10 cellular contexts compared by ENCODE assay signal in genomic region chr5:111074244-111074643, GRCh38. TPM values are rescaled to one million over a fixed set of nuclear protein-coding genes. Genes with fewer than 3 reads are reported as not detected.
DNase-seq lines count a peak whose midpoint lies in the region; ATAC-seq and TF ChIP-seq lines count a peak whose summit lies in the region.
"Had no signal": no experiment of that assay in that cellular context is flagged by ENCODE, and none has a peak within 500 bp of the region (broad histone marks: within the 10 kb centered on the region; RNA-seq: fewer than 3 reads in every experiment).

No MANE protein-coding gene starts in this region.

- no peaks in the 10 kb centered on the region for H3K36me3 Mint-ChIP-seq in chondrocyte (ENCODE audit: low read depth)
- H3K36me3 Mint-ChIP-seq in naive thymus-derived CD8-positive, alpha-beta T cell = peaks cover 0 to 1% (median 0%) of the 10 kb centered on the region in 3 donors

- no peaks in the 10 kb centered on the region for H4K20me1 ChIP-seq in BLaER1

- no peaks in the 10 kb centered on the region for H3K27me3 ChIP-seq in BLaER1
- H3K27me3 ChIP-seq: tibial artery had no signal

- no peaks in the 10 kb centered on the region for H3K9me3 Mint-ChIP-seq in chondrocyte (ENCODE audit: low read depth)
- H3K9me3 Mint-ChIP-seq in naive thymus-derived CD8-positive, alpha-beta T cell = no peaks in the 10 kb centered on the region

- TF ChIP-seq CTCF in chondrocyte (IDR thresholded peaks at IDR 0.05) = no peak

- H3K27ac Mint-ChIP-seq in chondrocyte (ENCODE audit: unreplicated experiment) = no peak overlapping the region
- no peak overlapping the region for H3K27ac Mint-ChIP-seq in naive thymus-derived CD8-positive, alpha-beta T cell

- peak overlapping the region; percentile 76; the same call in 1 of the 2 replicates for H3K4me2 ChIP-seq in BLaER1

- no peak for ATAC-seq in naive thymus-derived CD8-positive, alpha-beta T cell

- H3K4me1 ChIP-seq in BLaER1 = peaks cover 15% of the 10 kb centered on the region

- H3K4me3 ChIP-seq in BLaER1 = no peak overlapping the region
- H3K4me3 ChIP-seq in Jurkat, Clone E6-1 (ENCODE audit: low read length) = peak overlapping the region; percentile 75

- H3K36me3 ChIP-seq in BLaER1 = no peaks in the 10 kb centered on the region
- H3K36me3 ChIP-seq: tibial artery had no signal

- no peak overlapping the region for H3K27ac ChIP-seq in BLaER1

- H3K4me3 Mint-ChIP-seq in chondrocyte (ENCODE audit: unreplicated experiment) = peak overlapping the region; percentile 78
- peak overlapping the region in 8 of 10 donors; percentile 24 to 96 (median 93) for H3K4me3 Mint-ChIP-seq in naive thymus-derived CD8-positive, alpha-beta T cell

- POLR2A ChIA-PET in naive thymus-derived CD8-positive, alpha-beta T cell (lab: Charles Lee) = no interaction called here

- peaks cover 21% of the 10 kb centered on the region for H3K4me1 Mint-ChIP-seq in chondrocyte (ENCODE audit: low read depth)
- H3K4me1 Mint-ChIP-seq in naive thymus-derived CD8-positive, alpha-beta T cell = peaks cover 6 to 37% (median 34%) of the 10 kb centered on the region in 4 donors

- DNase-seq in Jurkat, Clone E6-1 (ENCODE audit: low read depth, low spot score) = no peak
- DNase-seq in chondrocyte (ENCODE audit: low spot score) (no peak), activated gamma-delta T cell treated with Interleukin-2 at 50 U/mL for 16 hours (no peak), NCI-H1436 (lab: John Stamatoyannopoulos, UW) (no peak), DMS53 (lab: John Stamatoyannopoulos, UW) (no peak)
- no peak for DNase-seq in naive thymus-derived CD8-positive, alpha-beta T cell
- DNase-seq in activated CD8-positive, alpha-beta memory T cell treated with anti-CD3 and anti-CD28 coated beads, Interleukin-2, amount 50 U/mL, for 48 hours = no peak
- DNase-seq: NCI-H1105, tibial artery had no signal

- H3K9me3 ChIP-seq in BLaER1 = no peaks in the 10 kb centered on the region
- H3K9me3 ChIP-seq: tibial artery had no signal

- H3K27me3 Mint-ChIP-seq in chondrocyte (ENCODE audit: low read depth) = peaks cover 54% of the 10 kb centered on the region
- peaks cover 31 to 83% (median 57%) of the 10 kb centered on the region in 5 donors for H3K27me3 Mint-ChIP-seq in naive thymus-derived CD8-positive, alpha-beta T cell

- no peak overlapping the region for H3K9ac ChIP-seq in BLaER1

RNA-seq across cellular contexts. Expression of gene TSLP, which starts 2.7 kb away (rescaled TPM):
- 8.7 TPM for polyA plus RNA-seq in Jurkat, Clone E6-1 (2012; ENCODE audit: insufficient read depth, insufficient read length)
- total RNA-seq in chondrocyte = 0.20 TPM in 1 of 3 replicates, not detected in the others
- under 1 TPM; 0.23 to 0.41 TPM for total RNA-seq in naive thymus-derived CD8-positive, alpha-beta T cell
- polyA plus RNA-seq in naive thymus-derived CD8-positive, alpha-beta T cell = under 1 TPM; 0.14 to 0.20 (median 0.17) TPM

RNA-seq across cellular contexts. Expression of gene WDR36, which starts 17.9 kb away (rescaled TPM):
- 22.0 TPM for polyA plus RNA-seq in Jurkat, Clone E6-1 (2012; ENCODE audit: insufficient read depth, insufficient read length)
- total RNA-seq in chondrocyte = 17.6 to 25.4 TPM (median 18.7 TPM) in 3 replicates
- total RNA-seq in naive thymus-derived CD8-positive, alpha-beta T cell = 10 to 100 TPM; 34.6 to 36.7 TPM
- polyA plus RNA-seq in naive thymus-derived CD8-positive, alpha-beta T cell = 10 to 100 TPM; 18.0 to 25.2 (median 22.9) TPM
